Comparison of ENCODE assay signal across 19 cellular contexts in the genomic region with DNA sequence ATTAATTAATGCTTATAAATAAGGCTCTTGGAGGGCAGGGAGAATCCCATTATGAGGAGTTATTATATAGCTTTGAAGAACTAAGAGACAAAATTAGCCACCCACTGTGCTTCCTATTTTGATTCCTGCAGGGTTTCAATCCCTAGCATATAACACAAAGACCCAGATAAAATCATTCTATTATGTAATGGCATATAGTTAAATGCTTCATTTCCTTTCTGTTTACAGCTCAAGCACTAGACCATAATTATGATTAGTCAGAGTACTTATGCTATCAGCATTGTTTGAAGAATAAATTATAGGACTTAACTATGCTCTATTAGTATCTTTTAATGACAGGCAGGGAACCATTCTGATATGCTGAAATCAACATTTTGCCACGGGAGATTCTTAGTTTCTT. TPM values are rescaled to one million over a fixed set of nuclear protein-coding genes. Genes with fewer than 3 reads are reported as not detected.
DNase-seq lines count a peak whose midpoint lies in the region; ATAC-seq lines count a peak whose summit lies in the region.
"Had no signal": no experiment of that assay in that cellular context is flagged by ENCODE, and none has a peak within 500 bp of the region (broad histone marks: within the 10 kb centered on the region; RNA-seq: fewer than 3 reads in every experiment).

No MANE protein-coding gene starts in this region.

- peaks cover 0 to 50% (median 24%) of the 10 kb centered on the region in 7 donors for H3K4me1 Mint-ChIP-seq in naive thymus-derived CD4-positive, alpha-beta T cell

- intact Hi-C loops in naive thymus-derived CD4-positive, alpha-beta T cell (cut with micrococcal nuclease) = loop anchor here (1.0 to 2.0 kb wide), 2 partner anchors 10 to 15 kb away; partner anchors contain the start of gene GPR155 (in 1 of the 2)

- H3K27ac ChIP-seq in naive thymus-derived CD4-positive, alpha-beta T cell (ENCODE audit: low read depth, low read length) = no peak overlapping the region
- H3K27ac ChIP-seq: A549, BLaER1, PC-9, RWPE1 had no signal

- CTCF ChIA-PET in naive thymus-derived CD4-positive, alpha-beta T cell (lab: Charles Lee) = no interaction called here

- no peak for ATAC-seq in naive thymus-derived CD4-positive, alpha-beta T cell
- ATAC-seq: A549 had no signal

- POLR2A ChIA-PET in naive thymus-derived CD4-positive, alpha-beta T cell (lab: Charles Lee) = no interaction called here

- H3K9me3 Mint-ChIP-seq in naive thymus-derived CD4-positive, alpha-beta T cell = no peaks in the 10 kb centered on the region
- H3K9me3 Mint-ChIP-seq: CD4-positive, alpha-beta memory T cell had no signal

- H3K4me3 ChIP-seq in naive thymus-derived CD4-positive, alpha-beta T cell (ENCODE audit: low read length) = no peak overlapping the region
- H3K4me3 ChIP-seq: A549, BLaER1, PC-9 had no signal

- H3K4me1 ChIP-seq in naive thymus-derived CD4-positive, alpha-beta T cell (ENCODE audit: control insufficient read depth in 2 of 2, insufficient read depth in 2 of 2, low read length in 2 of 2) = no peaks in the 10 kb centered on the region
- H3K4me1 ChIP-seq: A549 had no signal

- no peaks in the 10 kb centered on the region for H3K27me3 ChIP-seq in naive thymus-derived CD4-positive, alpha-beta T cell (ENCODE audit: control insufficient read depth in 2 of 2, insufficient read depth in 2 of 2, low read length in 2 of 2)
- H3K27me3 ChIP-seq: BLaER1 had no signal

- H3K36me3 ChIP-seq in naive thymus-derived CD4-positive, alpha-beta T cell (ENCODE audit: control insufficient read depth in 2 of 3, insufficient read depth in 3 of 3, low read length in 3 of 3) = peaks cover 0 to 17% (median 5%) of the 10 kb centered on the region in 3 experiments

- peak; percentile 6 for DNase-seq in DMS79 treated with DMSO at 0.1 percent for 48 hours (lab: John Stamatoyannopoulos, UW)
- DNase-seq in NCI-H1436 treated with DMSO at 0.1 percent for 48 hours (lab: John Stamatoyannopoulos, UW) = peak; percentile 80
- DNase-seq in NCI-H748 (lab: John Stamatoyannopoulos, UW; ENCODE audit: unreplicated experiment) = peak; percentile 92
- DNase-seq in putamen (ENCODE audit: low spot score) = peak; percentile 36
- no peak for DNase-seq in NCI-H1092 treated with DMSO at 0.1 percent for 48 hours (lab: John Stamatoyannopoulos, UW)
- DNase-seq in GM19240 (ENCODE audit: insufficient read length, low spot score) = no peak
- DNase-seq in naive thymus-derived CD4-positive, alpha-beta T cell = no peak
- DNase-seq: Calu3; CD4-positive, alpha-beta memory T cell; KG1; NCI-H187; NCI-H2171; NCI-H82; PC-9; SIG-M5 had no signal

- H3K36me3 Mint-ChIP-seq in naive thymus-derived CD4-positive, alpha-beta T cell = peaks cover 8 to 43% (median 25%) of the 10 kb centered on the region in 5 donors

- no peak overlapping the region for H3K4me3 Mint-ChIP-seq in naive thymus-derived CD4-positive, alpha-beta T cell

- peaks cover 0 to 2% (median 0%) of the 10 kb centered on the region in 5 donors for H3K27me3 Mint-ChIP-seq in naive thymus-derived CD4-positive, alpha-beta T cell
- H3K27me3 Mint-ChIP-seq: CD4-positive, alpha-beta memory T cell had no signal

- peak overlapping the region in 1 of 9 donors; percentile 11 for H3K27ac Mint-ChIP-seq in naive thymus-derived CD4-positive, alpha-beta T cell

- no peaks in the 10 kb centered on the region for H3K9me3 ChIP-seq in naive thymus-derived CD4-positive, alpha-beta T cell (ENCODE audit: control insufficient read depth in 2 of 3, low read length in 3 of 3)
- H3K9me3 ChIP-seq: A549, BLaER1 had no signal

RNA-seq across cellular contexts. Expression of gene GPR155, which starts 9.1 kb away (rescaled TPM):
- 10 to 100 TPM; 15.0 to 25.0 (median 16.5) TPM for total RNA-seq in naive thymus-derived CD4-positive, alpha-beta T cell
- 10 to 100 TPM in 1 of 2 donors, 1 to 10 TPM in 1; 5.2 to 10.8 TPM for polyA plus RNA-seq in naive thymus-derived CD4-positive, alpha-beta T cell
- total RNA-seq: HT-29 had no signal

Comparison
In these comparisons a context has a peak if more than half of its experiments do, and no peak if none do; other contexts are left out.
1. DNase-seq: peak in DMS79 treated with DMSO at 0.1 percent for 48 hours (single experiment), NCI-H1436 treated with DMSO at 0.1 percent for 48 hours (single experiment), NCI-H748 (single experiment) and putamen (single experiment); none in NCI-H1092 treated with DMSO at 0.1 percent for 48 hours (single experiment), GM19240 (single experiment) and naive thymus-derived CD4-positive, alpha-beta T cell (0 of 9).